ENCODE assay signal across 1 cellular context in the genomic region with DNA sequence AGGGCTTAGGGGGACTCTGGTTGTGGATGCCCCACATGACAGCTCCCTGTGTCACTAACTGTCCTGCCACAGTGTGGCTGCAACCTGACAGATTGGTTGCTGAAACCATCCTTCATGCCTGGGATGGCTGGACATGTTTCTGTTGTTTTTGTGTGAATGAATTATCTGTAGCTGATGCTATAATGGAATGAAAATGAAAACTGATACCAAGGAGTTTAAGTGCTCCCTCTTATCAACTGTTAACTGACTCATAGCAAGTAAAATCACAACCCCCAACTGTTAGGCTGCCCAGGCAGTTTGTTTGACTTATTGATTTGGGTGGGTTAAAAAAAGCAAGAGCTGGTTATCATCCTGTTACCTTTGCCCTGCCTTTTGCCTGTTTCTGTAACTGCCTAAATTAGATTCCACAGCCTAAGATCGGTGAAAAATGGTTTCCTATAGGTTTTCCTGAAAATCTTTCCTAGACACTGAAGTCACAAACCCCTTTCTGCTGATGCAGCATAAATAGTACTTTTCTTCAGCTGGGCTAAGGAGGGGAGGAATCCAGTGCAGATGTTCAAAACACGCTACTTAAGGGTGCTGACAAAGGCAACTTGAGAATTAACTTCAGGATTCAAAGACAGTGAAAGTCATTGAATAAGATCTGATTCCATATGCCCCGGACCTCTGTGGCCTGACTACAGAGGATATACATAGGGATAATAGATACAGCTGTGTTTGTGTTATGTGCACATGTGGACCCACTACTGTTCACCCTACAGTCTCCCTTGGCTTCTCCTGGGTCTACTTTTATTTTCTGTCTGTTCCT.
TF ChIP-seq lines count a peak whose summit lies in the region.

No MANE protein-coding gene starts in this region.

TF ChIP-seq in HepG2, 621 proteins besides CTCF, POLR2A, EP300 and RAD21 (continued from another document and continues in another):
- TF ChIP-seq PRPF4 (IDR thresholded peaks at IDR 0.05; ENCODE audit: low read depth, low read length, poor library complexity, severe bottlenecking) (no peak), ZNF136 (CRISPR knock-in tag; IDR thresholded peaks at IDR 0.05; ENCODE audit: low read depth) (no peak), KDM1A (CRISPR knock-in tag; IDR thresholded peaks at IDR 0.05) (peak; percentile 66; the same call in 1 of the 2 replicates), GLI4 (CRISPR knock-in tag; IDR thresholded peaks at IDR 0.05; ENCODE audit: borderline replicate concordance) (0 out of 2 replicates have a peak, but pooled peaks have one; percentile 42), ZNF292 (CRISPR knock-in tag; IDR thresholded peaks at IDR 0.05; ENCODE audit: borderline replicate concordance, low read depth) (peak; percentile 79; the same call in 1 of the 2 replicates), RFX3 (CRISPR knock-in tag; IDR thresholded peaks at IDR 0.05) (no peak), STAT5B (CRISPR knock-in tag; IDR thresholded peaks at IDR 0.05) (no peak), ARHGAP35 (CRISPR knock-in tag; IDR thresholded peaks at IDR 0.05; ENCODE audit: borderline replicate concordance) (no peak), NCOA1 (CRISPR knock-in tag; IDR thresholded peaks at IDR 0.05) (no peak), KLF11 (CRISPR knock-in tag; IDR thresholded peaks at IDR 0.05) (no peak), NRL (CRISPR knock-in tag; IDR thresholded peaks at IDR 0.05; ENCODE audit: borderline replicate concordance) (no peak), ZNF24 (IDR thresholded peaks at IDR 0.05) (no peak), HOXA9 (CRISPR knock-in tag; IDR thresholded peaks at IDR 0.05; ENCODE audit: borderline replicate concordance) (no peak), ZNF616 (CRISPR knock-in tag; IDR thresholded peaks at IDR 0.05; ENCODE audit: low read depth) (no peak), ZSCAN30 (CRISPR knock-in tag; IDR thresholded peaks at IDR 0.05) (no peak), SIX1 (CRISPR knock-in tag; IDR thresholded peaks at IDR 0.05; ENCODE audit: borderline replicate concordance) (peak; percentile 95), JUN (CRISPR knock-in tag; IDR thresholded peaks at IDR 0.05) (no peak), PHF21A (CRISPR knock-in tag; IDR thresholded peaks at IDR 0.05) (peak; percentile 95), ZNF780A (CRISPR knock-in tag; IDR thresholded peaks at IDR 0.05) (no peak), ZFP36L2 (CRISPR knock-in tag; IDR thresholded peaks at IDR 0.05) (no peak), ZNF567 (CRISPR knock-in tag; IDR thresholded peaks at IDR 0.05; ENCODE audit: borderline replicate concordance) (no peak), NFRKB (IDR thresholded peaks at IDR 0.05) (no peak), TOE1 (CRISPR knock-in tag; IDR thresholded peaks at IDR 0.05) (no peak), CAMTA2 (CRISPR knock-in tag; IDR thresholded peaks at IDR 0.05; ENCODE audit: borderline replicate concordance) (no peak), NFE2L2 (IDR thresholded peaks at IDR 0.05; ENCODE audit: low read length) (no peak)
- TF ChIP-seq, protein P1, sequence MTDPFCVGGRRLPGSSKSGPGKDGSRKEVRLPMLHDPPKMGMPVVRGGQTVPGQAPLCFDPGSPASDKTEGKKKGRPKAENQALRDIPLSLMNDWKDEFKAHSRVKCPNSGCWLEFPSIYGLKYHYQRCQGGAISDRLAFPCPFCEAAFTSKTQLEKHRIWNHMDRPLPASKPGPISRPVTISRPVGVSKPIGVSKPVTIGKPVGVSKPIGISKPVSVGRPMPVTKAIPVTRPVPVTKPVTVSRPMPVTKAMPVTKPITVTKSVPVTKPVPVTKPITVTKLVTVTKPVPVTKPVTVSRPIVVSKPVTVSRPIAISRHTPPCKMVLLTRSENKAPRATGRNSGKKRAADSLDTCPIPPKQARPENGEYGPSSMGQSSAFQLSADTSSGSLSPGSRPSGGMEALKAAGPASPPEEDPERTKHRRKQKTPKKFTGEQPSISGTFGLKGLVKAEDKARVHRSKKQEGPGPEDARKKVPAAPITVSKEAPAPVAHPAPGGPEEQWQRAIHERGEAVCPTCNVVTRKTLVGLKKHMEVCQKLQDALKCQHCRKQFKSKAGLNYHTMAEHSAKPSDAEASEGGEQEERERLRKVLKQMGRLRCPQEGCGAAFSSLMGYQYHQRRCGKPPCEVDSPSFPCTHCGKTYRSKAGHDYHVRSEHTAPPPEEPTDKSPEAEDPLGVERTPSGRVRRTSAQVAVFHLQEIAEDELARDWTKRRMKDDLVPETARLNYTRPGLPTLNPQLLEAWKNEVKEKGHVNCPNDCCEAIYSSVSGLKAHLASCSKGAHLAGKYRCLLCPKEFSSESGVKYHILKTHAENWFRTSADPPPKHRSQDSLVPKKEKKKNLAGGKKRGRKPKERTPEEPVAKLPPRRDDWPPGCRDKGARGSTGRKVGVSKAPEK (CRISPR knock-in tag; IDR thresholded peaks at IDR 0.05; ENCODE audit: borderline replicate concordance) = peak; percentile 70; the same call in 1 of the 2 replicates
- TF ChIP-seq, protein P2, sequence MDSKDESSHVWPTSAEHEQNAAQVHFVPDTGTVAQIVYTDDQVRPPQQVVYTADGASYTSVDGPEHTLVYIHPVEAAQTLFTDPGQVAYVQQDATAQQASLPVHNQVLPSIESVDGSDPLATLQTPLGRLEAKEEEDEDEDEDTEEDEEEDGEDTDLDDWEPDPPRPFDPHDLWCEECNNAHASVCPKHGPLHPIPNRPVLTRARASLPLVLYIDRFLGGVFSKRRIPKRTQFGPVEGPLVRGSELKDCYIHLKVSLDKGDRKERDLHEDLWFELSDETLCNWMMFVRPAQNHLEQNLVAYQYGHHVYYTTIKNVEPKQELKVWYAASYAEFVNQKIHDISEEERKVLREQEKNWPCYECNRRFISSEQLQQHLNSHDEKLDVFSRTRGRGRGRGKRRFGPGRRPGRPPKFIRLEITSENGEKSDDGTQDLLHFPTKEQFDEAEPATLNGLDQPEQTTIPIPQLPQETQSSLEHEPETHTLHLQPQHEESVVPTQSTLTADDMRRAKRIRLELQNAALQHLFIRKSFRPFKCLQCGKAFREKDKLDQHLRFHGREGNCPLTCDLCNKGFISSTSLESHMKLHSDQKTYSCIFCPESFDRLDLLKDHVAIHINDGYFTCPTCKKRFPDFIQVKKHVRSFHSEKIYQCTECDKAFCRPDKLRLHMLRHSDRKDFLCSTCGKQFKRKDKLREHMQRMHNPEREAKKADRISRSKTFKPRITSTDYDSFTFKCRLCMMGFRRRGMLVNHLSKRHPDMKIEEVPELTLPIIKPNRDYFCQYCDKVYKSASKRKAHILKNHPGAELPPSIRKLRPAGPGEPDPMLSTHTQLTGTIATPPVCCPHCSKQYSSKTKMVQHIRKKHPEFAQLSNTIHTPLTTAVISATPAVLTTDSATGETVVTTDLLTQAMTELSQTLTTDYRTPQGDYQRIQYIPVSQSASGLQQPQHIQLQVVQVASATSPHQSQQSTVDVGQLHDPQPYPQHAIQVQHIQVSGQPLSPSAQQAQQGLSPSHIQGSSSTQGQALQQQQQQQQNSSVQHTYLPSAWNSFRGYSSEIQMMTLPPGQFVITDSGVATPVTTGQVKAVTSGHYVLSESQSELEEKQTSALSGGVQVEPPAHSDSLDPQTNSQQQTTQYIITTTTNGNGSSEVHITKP (CRISPR knock-in tag; IDR thresholded peaks at IDR 0.05; ENCODE audit: low read depth) = peak; percentile 86
- TF ChIP-seq, protein P3, sequence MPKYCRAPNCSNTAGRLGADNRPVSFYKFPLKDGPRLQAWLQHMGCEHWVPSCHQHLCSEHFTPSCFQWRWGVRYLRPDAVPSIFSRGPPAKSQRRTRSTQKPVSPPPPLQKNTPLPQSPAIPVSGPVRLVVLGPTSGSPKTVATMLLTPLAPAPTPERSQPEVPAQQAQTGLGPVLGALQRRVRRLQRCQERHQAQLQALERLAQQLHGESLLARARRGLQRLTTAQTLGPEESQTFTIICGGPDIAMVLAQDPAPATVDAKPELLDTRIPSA (CRISPR knock-in tag; IDR thresholded peaks at IDR 0.05; ENCODE audit: borderline replicate concordance) = no peak
- TF ChIP-seq, protein P4, sequence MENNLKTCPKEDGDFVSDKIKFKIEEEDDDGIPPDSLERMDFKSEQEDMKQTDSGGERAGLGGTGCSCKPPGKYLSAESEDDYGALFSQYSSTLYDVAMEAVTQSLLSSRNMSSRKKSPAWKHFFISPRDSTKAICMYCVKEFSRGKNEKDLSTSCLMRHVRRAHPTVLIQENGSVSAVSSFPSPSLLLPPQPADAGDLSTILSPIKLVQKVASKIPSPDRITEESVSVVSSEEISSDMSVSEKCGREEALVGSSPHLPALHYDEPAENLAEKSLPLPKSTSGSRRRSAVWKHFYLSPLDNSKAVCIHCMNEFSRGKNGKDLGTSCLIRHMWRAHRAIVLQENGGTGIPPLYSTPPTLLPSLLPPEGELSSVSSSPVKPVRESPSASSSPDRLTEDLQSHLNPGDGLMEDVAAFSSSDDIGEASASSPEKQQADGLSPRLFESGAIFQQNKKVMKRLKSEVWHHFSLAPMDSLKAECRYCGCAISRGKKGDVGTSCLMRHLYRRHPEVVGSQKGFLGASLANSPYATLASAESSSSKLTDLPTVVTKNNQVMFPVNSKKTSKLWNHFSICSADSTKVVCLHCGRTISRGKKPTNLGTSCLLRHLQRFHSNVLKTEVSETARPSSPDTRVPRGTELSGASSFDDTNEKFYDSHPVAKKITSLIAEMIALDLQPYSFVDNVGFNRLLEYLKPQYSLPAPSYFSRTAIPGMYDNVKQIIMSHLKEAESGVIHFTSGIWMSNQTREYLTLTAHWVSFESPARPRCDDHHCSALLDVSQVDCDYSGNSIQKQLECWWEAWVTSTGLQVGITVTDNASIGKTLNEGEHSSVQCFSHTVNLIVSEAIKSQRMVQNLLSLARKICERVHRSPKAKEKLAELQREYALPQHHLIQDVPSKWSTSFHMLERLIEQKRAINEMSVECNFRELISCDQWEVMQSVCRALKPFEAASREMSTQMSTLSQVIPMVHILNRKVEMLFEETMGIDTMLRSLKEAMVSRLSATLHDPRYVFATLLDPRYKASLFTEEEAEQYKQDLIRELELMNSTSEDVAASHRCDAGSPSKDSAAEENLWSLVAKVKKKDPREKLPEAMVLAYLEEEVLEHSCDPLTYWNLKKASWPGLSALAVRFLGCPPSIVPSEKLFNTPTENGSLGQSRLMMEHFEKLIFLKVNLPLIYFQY (CRISPR knock-in tag; IDR thresholded peaks at IDR 0.05; ENCODE audit: borderline replicate concordance) = no peak
- TF ChIP-seq, protein P5, sequence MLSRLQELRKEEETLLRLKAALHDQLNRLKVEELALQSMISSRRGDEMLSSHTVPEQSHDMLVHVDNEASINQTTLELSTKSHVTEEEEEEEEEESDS (CRISPR knock-in tag; IDR thresholded peaks at IDR 0.05; ENCODE audit: borderline replicate concordance) = no peak
- TF ChIP-seq, protein P6, sequence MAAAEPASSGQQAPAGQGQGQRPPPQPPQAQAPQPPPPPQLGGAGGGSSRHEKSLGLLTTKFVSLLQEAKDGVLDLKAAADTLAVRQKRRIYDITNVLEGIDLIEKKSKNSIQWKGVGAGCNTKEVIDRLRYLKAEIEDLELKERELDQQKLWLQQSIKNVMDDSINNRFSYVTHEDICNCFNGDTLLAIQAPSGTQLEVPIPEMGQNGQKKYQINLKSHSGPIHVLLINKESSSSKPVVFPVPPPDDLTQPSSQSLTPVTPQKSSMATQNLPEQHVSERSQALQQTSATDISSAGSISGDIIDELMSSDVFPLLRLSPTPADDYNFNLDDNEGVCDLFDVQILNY (CRISPR knock-in tag; conservative IDR thresholded peaks at IDR 0.05) = no peak
- TF ChIP-seq, protein P7, sequence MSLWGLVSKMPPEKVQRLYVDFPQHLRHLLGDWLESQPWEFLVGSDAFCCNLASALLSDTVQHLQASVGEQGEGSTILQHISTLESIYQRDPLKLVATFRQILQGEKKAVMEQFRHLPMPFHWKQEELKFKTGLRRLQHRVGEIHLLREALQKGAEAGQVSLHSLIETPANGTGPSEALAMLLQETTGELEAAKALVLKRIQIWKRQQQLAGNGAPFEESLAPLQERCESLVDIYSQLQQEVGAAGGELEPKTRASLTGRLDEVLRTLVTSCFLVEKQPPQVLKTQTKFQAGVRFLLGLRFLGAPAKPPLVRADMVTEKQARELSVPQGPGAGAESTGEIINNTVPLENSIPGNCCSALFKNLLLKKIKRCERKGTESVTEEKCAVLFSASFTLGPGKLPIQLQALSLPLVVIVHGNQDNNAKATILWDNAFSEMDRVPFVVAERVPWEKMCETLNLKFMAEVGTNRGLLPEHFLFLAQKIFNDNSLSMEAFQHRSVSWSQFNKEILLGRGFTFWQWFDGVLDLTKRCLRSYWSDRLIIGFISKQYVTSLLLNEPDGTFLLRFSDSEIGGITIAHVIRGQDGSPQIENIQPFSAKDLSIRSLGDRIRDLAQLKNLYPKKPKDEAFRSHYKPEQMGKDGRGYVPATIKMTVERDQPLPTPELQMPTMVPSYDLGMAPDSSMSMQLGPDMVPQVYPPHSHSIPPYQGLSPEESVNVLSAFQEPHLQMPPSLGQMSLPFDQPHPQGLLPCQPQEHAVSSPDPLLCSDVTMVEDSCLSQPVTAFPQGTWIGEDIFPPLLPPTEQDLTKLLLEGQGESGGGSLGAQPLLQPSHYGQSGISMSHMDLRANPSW (CRISPR knock-in tag; IDR thresholded peaks at IDR 0.05; ENCODE audit: borderline replicate concordance) = 0 out of 2 replicates have a peak, but pooled peaks have one; percentile 35
- TF ChIP-seq, protein P8, sequence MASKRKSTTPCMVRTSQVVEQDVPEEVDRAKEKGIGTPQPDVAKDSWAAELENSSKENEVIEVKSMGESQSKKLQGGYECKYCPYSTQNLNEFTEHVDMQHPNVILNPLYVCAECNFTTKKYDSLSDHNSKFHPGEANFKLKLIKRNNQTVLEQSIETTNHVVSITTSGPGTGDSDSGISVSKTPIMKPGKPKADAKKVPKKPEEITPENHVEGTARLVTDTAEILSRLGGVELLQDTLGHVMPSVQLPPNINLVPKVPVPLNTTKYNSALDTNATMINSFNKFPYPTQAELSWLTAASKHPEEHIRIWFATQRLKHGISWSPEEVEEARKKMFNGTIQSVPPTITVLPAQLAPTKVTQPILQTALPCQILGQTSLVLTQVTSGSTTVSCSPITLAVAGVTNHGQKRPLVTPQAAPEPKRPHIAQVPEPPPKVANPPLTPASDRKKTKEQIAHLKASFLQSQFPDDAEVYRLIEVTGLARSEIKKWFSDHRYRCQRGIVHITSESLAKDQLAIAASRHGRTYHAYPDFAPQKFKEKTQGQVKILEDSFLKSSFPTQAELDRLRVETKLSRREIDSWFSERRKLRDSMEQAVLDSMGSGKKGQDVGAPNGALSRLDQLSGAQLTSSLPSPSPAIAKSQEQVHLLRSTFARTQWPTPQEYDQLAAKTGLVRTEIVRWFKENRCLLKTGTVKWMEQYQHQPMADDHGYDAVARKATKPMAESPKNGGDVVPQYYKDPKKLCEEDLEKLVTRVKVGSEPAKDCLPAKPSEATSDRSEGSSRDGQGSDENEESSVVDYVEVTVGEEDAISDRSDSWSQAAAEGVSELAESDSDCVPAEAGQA (IDR thresholded peaks at IDR 0.05; ENCODE audit: low read depth) = no peak
- TF ChIP-seq, protein P8 (CRISPR knock-in tag; IDR thresholded peaks at IDR 0.05; ENCODE audit: borderline replicate concordance) = no peak
